8 cellular contexts compared by ENCODE assay signal in genomic region chr1:2203671-2204383, GRCh38. TPM values are rescaled to one million over a fixed set of nuclear protein-coding genes. Genes with fewer than 3 reads are reported as not detected.
A peak's percentile ranks its signal among the peaks of the same experiment; 100 is the strongest.
DNase-seq lines count a peak whose midpoint lies in the region; TF ChIP-seq lines count a peak whose summit lies in the region.
"Had no signal": no experiment of that assay in that cellular context is flagged by ENCODE, and none has a peak within 500 bp of the region (broad histone marks: within the 10 kb centered on the region; RNA-seq: fewer than 3 reads in every experiment).

No MANE protein-coding gene starts in this region.

- H3F3A ChIP-seq in Loucy (ENCODE audit: low read depth): no peaks in the 10 kb centered on the region

- no peaks in the 10 kb centered on the region for H3K9me2 ChIP-seq in Loucy (replicated peaks; ENCODE audit: low read depth, low read length)

- no peak overlapping the region for H2AFZ ChIP-seq in Loucy (ENCODE audit: low read length)

- 85 to 87% methylated on average over 23 of the region's 23 CpGs for WGBS in ectodermal cell, 2 experiments
- 56 to 65% methylated on average over 15 to 19 of the region's 23 CpGs for WGBS in tibial nerve, 2 donors

- H3K27ac ChIP-seq in ectodermal cell (ENCODE audit: insufficient read depth, low read depth, low read length, poor library complexity, severe bottlenecking) (no peak overlapping the region), tibial nerve (peak overlapping the region; percentile 79 to 89 (median 84))

- peak overlapping the region; percentile 74 for H3K4me2 ChIP-seq in Loucy (ENCODE audit: low read depth, low read length, poor library complexity, severe bottlenecking)

- TF ChIP-seq EP300 in tibial nerve (IDR thresholded peaks at IDR 0.05): no peak

- H3K27me3 ChIP-seq in Loucy (ENCODE audit: insufficient read depth, low read length, poor library complexity, severe bottlenecking): no peaks in the 10 kb centered on the region
- H3K27me3 ChIP-seq in ectodermal cell (ENCODE audit: control insufficient read depth, insufficient read depth, low read length, poor library complexity, severe bottlenecking): peaks cover 11% of the 10 kb centered on the region
- H3K27me3 ChIP-seq in mucosa of stomach (ENCODE audit: control insufficient read depth, insufficient read depth, low read length): no peaks in the 10 kb centered on the region
- H3K27me3 ChIP-seq in tibial nerve: no peaks in the 10 kb centered on the region

- H3K36me3 ChIP-seq in Loucy (ENCODE audit: insufficient read depth, low read length) (no peaks in the 10 kb centered on the region), ectodermal cell (ENCODE audit: control insufficient read depth, insufficient read depth, low read length) (no peaks in the 10 kb centered on the region), mucosa of stomach (ENCODE audit: control insufficient read depth, insufficient read depth, low read length) (no peaks in the 10 kb centered on the region), tibial nerve (no peaks in the 10 kb centered on the region)

- TF ChIP-seq CTCF in Loucy (conservative IDR thresholded peaks at IDR 0.05; ENCODE audit: low read length): no peak
- no peak for TF ChIP-seq CTCF in tibial nerve (IDR thresholded peaks at IDR 0.05)

- no peak for TF ChIP-seq POLR2A in tibial nerve (IDR thresholded peaks at IDR 0.05)

- peaks cover 9% of the 10 kb centered on the region for H3K4me1 ChIP-seq in Loucy (ENCODE audit: insufficient read depth, low read length, poor library complexity, severe bottlenecking)
- H3K4me1 ChIP-seq in ectodermal cell (ENCODE audit: control insufficient read depth, insufficient read depth, low read length): peaks cover 26% of the 10 kb centered on the region
- peaks cover 51% of the 10 kb centered on the region for H3K4me1 ChIP-seq in mucosa of stomach (ENCODE audit: control insufficient read depth, insufficient read depth, low read length)
- peaks cover 2 to 71% (median 49%) of the 10 kb centered on the region in 4 donors for H3K4me1 ChIP-seq in tibial nerve

- no peaks in the 10 kb centered on the region for H3K79me2 ChIP-seq in Loucy (ENCODE audit: insufficient read depth, low read length)

- H3K4me3 ChIP-seq in Loucy (ENCODE audit: low read length, poor library complexity, severe bottlenecking): no peak overlapping the region
- peak overlapping the region; percentile 36 for H3K4me3 ChIP-seq in ectodermal cell (ENCODE audit: insufficient read depth, low read depth, low read length)
- peak overlapping the region; percentile 25 for H3K4me3 ChIP-seq in mucosa of stomach (ENCODE audit: low read length)
- H3K4me3 ChIP-seq in tibial nerve: peak overlapping the region; percentile 39 to 57 (median 44)

- H3K9me3 ChIP-seq in Loucy (ENCODE audit: insufficient read depth, low read depth, low read length): no peaks in the 10 kb centered on the region
- H3K9me3 ChIP-seq in ectodermal cell (ENCODE audit: control insufficient read depth, low read length): no peaks in the 10 kb centered on the region
- H3K9me3 ChIP-seq in mucosa of stomach (ENCODE audit: control insufficient read depth, low read length): no peaks in the 10 kb centered on the region
- no peaks in the 10 kb centered on the region for H3K9me3 ChIP-seq in tibial nerve

- DNase-seq in tibial nerve (ENCODE audit: low spot score in 2 of 2): no peak
- DNase-seq in cerebellar nuclear complex (lab: John Stamatoyannopoulos, UW): no peak
- no peak for DNase-seq in stimulated activated CD4-positive, alpha-beta T cell treated with anti-CD3 and anti-CD28 coated beads, Interleukin-4, amount 100 ng/mL, for 1 hour
- DNase-seq in DMS 273 treated with DMSO at 0.1 percent for 48 hours (lab: John Stamatoyannopoulos, UW): no peak
- DNase-seq: activated CD8-positive, alpha-beta memory T cell treated with anti-CD3 and anti-CD28 coated beads, Interleukin-2, amount 10 ng/mL, durations not matched to agents 7 days and 5 days had no signal

- H3K9ac ChIP-seq in Loucy (ENCODE audit: low read depth, low read length, poor library complexity, severe bottlenecking) (no peak overlapping the region), mucosa of stomach (ENCODE audit: low read length) (peak overlapping the region; percentile 55)

- H4K20me1 ChIP-seq in Loucy (ENCODE audit: insufficient read depth, low read length, poor library complexity, severe bottlenecking): no peaks in the 10 kb centered on the region

RNA-seq across cellular contexts. Expression of gene FAAP20, which starts 9.3 kb away (rescaled TPM):
- 98.8 TPM for polyA plus RNA-seq in ectodermal cell (2013, experiment 1 of 4)
- 98.2 TPM for polyA plus RNA-seq in ectodermal cell (2013, experiment 2 of 4)
- 98.2 TPM for polyA plus RNA-seq in ectodermal cell (2013, experiment 3 of 4)
- polyA plus RNA-seq in ectodermal cell (2013, experiment 4 of 4): 102 TPM
- 10 to 100 TPM; 32.8 to 60.9 (median 47.3) TPM for total RNA-seq in tibial nerve

RNA-seq across cellular contexts. Expression of gene SKI, which starts 24.3 kb away (rescaled TPM):
- 43.0 TPM for polyA plus RNA-seq in ectodermal cell (2013, experiment 1 of 4)
- polyA plus RNA-seq in ectodermal cell (2013, experiment 2 of 4): 48.2 TPM
- 31.6 TPM for polyA plus RNA-seq in ectodermal cell (2013, experiment 3 of 4)
- 32.5 TPM for polyA plus RNA-seq in ectodermal cell (2013, experiment 4 of 4)
- total RNA-seq in tibial nerve: 100 to 1,000 TPM in 1 of 4 donors, 10 to 100 TPM in 3; 62.8 to 100 (median 72.2) TPM
